ENCODE assay signal across 1 cellular context in the genomic region with DNA sequence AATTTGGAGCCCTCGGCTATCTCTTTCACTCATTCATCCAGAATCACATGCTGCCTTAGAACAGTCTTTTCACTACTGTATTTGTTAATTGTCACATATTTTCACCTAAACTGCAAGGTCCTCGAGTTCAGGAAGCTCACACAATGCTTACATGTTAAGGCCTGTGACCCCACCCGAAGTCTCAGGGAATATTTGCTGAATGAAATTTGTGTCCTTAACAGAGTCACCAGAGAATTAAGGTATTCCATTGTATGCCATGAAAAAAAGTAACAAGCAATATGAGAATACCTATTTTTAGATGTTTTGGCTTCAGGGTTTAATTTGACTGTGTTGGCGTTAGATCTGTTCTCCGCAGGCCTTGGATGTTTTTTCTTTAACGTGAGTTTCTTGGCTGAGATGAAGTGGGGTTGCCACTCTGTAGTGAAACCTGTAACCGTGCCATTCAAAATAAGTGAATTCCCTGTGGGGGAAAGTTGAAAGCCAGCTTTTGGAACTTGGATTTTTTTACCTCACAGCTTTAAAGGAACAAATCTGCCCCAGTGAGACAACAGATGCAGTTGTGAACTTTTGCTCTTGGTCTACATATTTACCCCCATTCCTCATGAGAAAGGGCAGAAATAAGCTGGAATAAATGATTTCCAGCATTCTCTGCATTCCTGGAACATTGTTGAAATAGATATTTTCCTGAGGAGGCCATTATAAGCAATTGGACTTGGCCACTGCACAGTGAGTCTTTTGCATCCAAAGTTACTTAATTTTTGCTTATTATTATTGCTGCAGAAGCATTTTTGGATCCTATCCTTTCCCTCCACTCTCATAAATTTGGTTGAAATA.
TF ChIP-seq lines count a peak whose summit lies in the region.

No MANE protein-coding gene starts in this region.

TF ChIP-seq in IMR-90, 13 proteins besides CTCF, POLR2A, EP300 and RAD21:
- no peak for TF ChIP-seq CEBPB (IDR thresholded peaks at IDR 0.05; ENCODE audit: low read depth, low read length)
- TF ChIP-seq, protein P1, sequence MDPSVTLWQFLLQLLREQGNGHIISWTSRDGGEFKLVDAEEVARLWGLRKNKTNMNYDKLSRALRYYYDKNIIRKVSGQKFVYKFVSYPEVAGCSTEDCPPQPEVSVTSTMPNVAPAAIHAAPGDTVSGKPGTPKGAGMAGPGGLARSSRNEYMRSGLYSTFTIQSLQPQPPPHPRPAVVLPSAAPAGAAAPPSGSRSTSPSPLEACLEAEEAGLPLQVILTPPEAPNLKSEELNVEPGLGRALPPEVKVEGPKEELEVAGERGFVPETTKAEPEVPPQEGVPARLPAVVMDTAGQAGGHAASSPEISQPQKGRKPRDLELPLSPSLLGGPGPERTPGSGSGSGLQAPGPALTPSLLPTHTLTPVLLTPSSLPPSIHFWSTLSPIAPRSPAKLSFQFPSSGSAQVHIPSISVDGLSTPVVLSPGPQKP (IDR thresholded peaks at IDR 0.05; ENCODE audit: borderline replicate concordance, low read depth, low read length), result no peak
- no peak for TF ChIP-seq NFE2L2 (IDR thresholded peaks at IDR 0.05; ENCODE audit: low read depth, low read length)
- TF ChIP-seq MAFK (IDR thresholded peaks at IDR 0.05; ENCODE audit: low read depth, low read length), result no peak
- no peak for TF ChIP-seq FOS (IDR thresholded peaks at IDR 0.05; ENCODE audit: low read depth, low read length)
- no peak for TF ChIP-seq RCOR1 (IDR thresholded peaks at IDR 0.05; ENCODE audit: insufficient replicate concordance, low read length)
- no peak for TF ChIP-seq RFX5 (IDR thresholded peaks at IDR 0.05; ENCODE audit: low read depth, low read length)
- TF ChIP-seq SMC3 (IDR thresholded peaks at IDR 0.05; ENCODE audit: low read depth, low read length), result no peak
- TF ChIP-seq MAZ (IDR thresholded peaks at IDR 0.05; ENCODE audit: borderline replicate concordance, low read depth, low read length), result no peak
- TF ChIP-seq CHD1 (IDR thresholded peaks at IDR 0.05; ENCODE audit: low read depth, low read length), result no peak
- no peak for TF ChIP-seq MXI1 (IDR thresholded peaks at IDR 0.05; ENCODE audit: borderline replicate concordance, low read depth, low read length)
- TF ChIP-seq, protein P2, sequence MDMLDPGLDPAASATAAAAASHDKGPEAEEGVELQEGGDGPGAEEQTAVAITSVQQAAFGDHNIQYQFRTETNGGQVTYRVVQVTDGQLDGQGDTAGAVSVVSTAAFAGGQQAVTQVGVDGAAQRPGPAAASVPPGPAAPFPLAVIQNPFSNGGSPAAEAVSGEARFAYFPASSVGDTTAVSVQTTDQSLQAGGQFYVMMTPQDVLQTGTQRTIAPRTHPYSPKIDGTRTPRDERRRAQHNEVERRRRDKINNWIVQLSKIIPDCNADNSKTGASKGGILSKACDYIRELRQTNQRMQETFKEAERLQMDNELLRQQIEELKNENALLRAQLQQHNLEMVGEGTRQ (IDR thresholded peaks at IDR 0.05; ENCODE audit: low read depth, low read length), result no peak
- TF ChIP-seq BHLHE40 (IDR thresholded peaks at IDR 0.05; ENCODE audit: low read depth, low read length), result no peak
